ENCODE assay signal across 15 cellular contexts in the genomic region with DNA sequence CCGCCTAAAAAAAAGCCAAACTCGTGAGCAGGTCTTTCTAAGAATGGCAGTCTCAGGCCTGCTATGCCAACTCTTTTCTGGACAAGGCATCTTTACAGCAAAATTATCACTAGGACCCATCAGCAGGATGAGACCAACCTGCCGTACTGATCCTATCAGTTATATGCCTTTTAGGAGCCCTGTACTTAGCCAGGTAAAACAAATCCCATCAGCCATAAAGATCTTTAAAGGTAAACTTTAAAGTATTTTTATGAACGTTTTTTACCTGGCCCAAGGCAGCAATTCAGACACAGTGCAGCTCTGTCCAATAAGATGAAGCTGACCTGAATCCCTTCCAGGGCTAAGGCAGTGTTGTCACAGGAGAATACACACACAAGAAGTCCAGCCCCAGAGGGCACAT. TPM values are rescaled to one million over a fixed set of nuclear protein-coding genes. Genes with fewer than 3 reads are reported as not detected.
A peak's percentile ranks its signal among the peaks of the same experiment; 100 is the strongest.
DNase-seq lines count a peak whose midpoint lies in the region; ATAC-seq and TF ChIP-seq lines count a peak whose summit lies in the region.
"Had no signal": no experiment of that assay in that cellular context is flagged by ENCODE, and none has a peak within 500 bp of the region (broad histone marks: within the 10 kb centered on the region; RNA-seq: fewer than 3 reads in every experiment).

No MANE protein-coding gene starts in this region.

- no peak overlapping the region for H3K27ac Mint-ChIP-seq in MCF 10A (ENCODE audit: low read depth, unreplicated experiment)
- H3K27ac Mint-ChIP-seq: CD4-positive, alpha-beta T cell had no signal

- no TSS peak for BruUV-seq in MCF 10A (replicated peaks; lab: Mats Ljungman, UMichigan)

- TF ChIP-seq CTCF in MCF 10A (IDR thresholded peaks at IDR 0.05; ENCODE audit: unreplicated experiment) (peak; percentile 5), breast epithelium (IDR thresholded peaks at IDR 0.05) (no peak), Loucy (conservative IDR thresholded peaks at IDR 0.05; ENCODE audit: low read length) (no peak)

- H3K4ac ChIP-seq in neuronal stem cell (ENCODE audit: low read length) = no peak overlapping the region

- H3F3A ChIP-seq in Loucy (ENCODE audit: low read depth) = no peaks in the 10 kb centered on the region

- H2AFZ ChIP-seq in Loucy (ENCODE audit: low read length) (peak overlapping the region; percentile 14; the same call in 1 of the 2 replicates), neuronal stem cell (ENCODE audit: low read length) (peak overlapping the region; percentile 52)

- TF ChIP-seq POLR2A in breast epithelium (IDR thresholded peaks at IDR 0.05) = no peak

- no peak overlapping the region for H3K4me3 Mint-ChIP-seq in MCF 10A (ENCODE audit: unreplicated experiment)
- H3K4me3 Mint-ChIP-seq: CD4-positive, alpha-beta T cell had no signal

- no peak for ATAC-seq in GM21360 (IDR thresholded peaks at IDR 0.05; ENCODE audit: unreplicated experiment)
- no peak for ATAC-seq in GM21381 (IDR thresholded peaks at IDR 0.05; ENCODE audit: unreplicated experiment)

- no peaks in the 10 kb centered on the region for H3K79me2 ChIP-seq in Loucy (ENCODE audit: insufficient read depth, low read length)

- H3K27me3 Mint-ChIP-seq in MCF 10A (ENCODE audit: insufficient read depth, unreplicated experiment) = peaks cover 72% of the 10 kb centered on the region

- intact Hi-C loops in MCF 10A (cut with micrococcal nuclease) (no loop called here), breast epithelium (cut with DNase I; ENCODE audit: low total_unique reads) (no loop called here)

- peaks cover 0 to 9% of the 10 kb centered on the region in 2 donors for H3K27me3 ChIP-seq in breast epithelium
- no peaks in the 10 kb centered on the region for H3K27me3 ChIP-seq in Loucy (ENCODE audit: insufficient read depth, low read length, poor library complexity, severe bottlenecking)
- no peaks in the 10 kb centered on the region for H3K27me3 ChIP-seq in neuronal stem cell (ENCODE audit: control insufficient read depth in 3 of 3, insufficient read depth in 3 of 3, low read depth in 1 of 3, low read length in 3 of 3)

- H3K4me3 ChIP-seq in breast epithelium (no peak overlapping the region), Loucy (ENCODE audit: low read length, poor library complexity, severe bottlenecking) (no peak overlapping the region), neuronal stem cell (ENCODE audit: low read length in 2 of 2) (peak overlapping the region in 1 of 2 donors; percentile 25)

- H3K9me2 ChIP-seq in Loucy (replicated peaks; ENCODE audit: low read depth, low read length) = no peaks in the 10 kb centered on the region

- no peak overlapping the region for H2BK5ac ChIP-seq in neuronal stem cell (ENCODE audit: low read length)

- H3K9me3 ChIP-seq in breast epithelium = no peaks in the 10 kb centered on the region
- H3K9me3 ChIP-seq in Loucy (ENCODE audit: insufficient read depth, low read depth, low read length) = no peaks in the 10 kb centered on the region
- H3K9me3 ChIP-seq in neuronal stem cell (replicated peaks in 1 of 2; ENCODE audit: control insufficient read depth in 2 of 2, insufficient read depth in 1 of 2, low read depth in 1 of 2, low read length in 2 of 2) = no peaks in the 10 kb centered on the region

- no peak overlapping the region for H3K4me2 ChIP-seq in Loucy (ENCODE audit: low read depth, low read length, poor library complexity, severe bottlenecking)
- H3K4me2 ChIP-seq in neuronal stem cell (ENCODE audit: insufficient read depth, low read length, poor library complexity, severe bottlenecking) = no peak overlapping the region

- H3K27ac ChIP-seq in breast epithelium (no peak overlapping the region), neuronal stem cell (replicated peaks; ENCODE audit: low read length) (no peak overlapping the region)
- H3K27ac ChIP-seq: 22Rv1 had no signal

- no peaks in the 10 kb centered on the region for H3K4me1 Mint-ChIP-seq in MCF 10A (ENCODE audit: insufficient read depth, unreplicated experiment)

- no peak overlapping the region for H3K14ac ChIP-seq in neuronal stem cell (ENCODE audit: low read length)

- CTCF ChIA-PET in MCF 10A (lab: Yijun Ruan, JAX) = interaction anchor here (7.4 kb wide), 1 partner anchor 8 kb away, joined by 49 read pairs; no protein-coding TSS in a partner anchor

- WGBS in neuronal stem cell (ENCODE audit: extremely low coverage in 2 of 2, insufficient read length in 2 of 2, insufficient replicate concordance in 1 of 2), 2 donors = no CpG with 5 or more reads among the region's 4 CpGs

- no peak overlapping the region for H3K23ac ChIP-seq in neuronal stem cell (ENCODE audit: low read depth, low read length, poor library complexity)

- no peak overlapping the region for H2BK120ac ChIP-seq in neuronal stem cell (ENCODE audit: low read depth, low read length)

- H3K9me3 Mint-ChIP-seq in MCF 10A (ENCODE audit: unreplicated experiment) = no peaks in the 10 kb centered on the region
- H3K9me3 Mint-ChIP-seq: CD4-positive, alpha-beta T cell had no signal

- no peaks in the 10 kb centered on the region for H3K36me3 ChIP-seq in breast epithelium
- H3K36me3 ChIP-seq in Loucy (ENCODE audit: insufficient read depth, low read length) = no peaks in the 10 kb centered on the region
- no peaks in the 10 kb centered on the region for H3K36me3 ChIP-seq in neuronal stem cell (replicated peaks in 1 of 2; ENCODE audit: control insufficient read depth in 2 of 2, insufficient read depth in 2 of 2, low read length in 2 of 2)

- H3K4me1 ChIP-seq in breast epithelium (no peaks in the 10 kb centered on the region), Loucy (ENCODE audit: insufficient read depth, low read length, poor library complexity, severe bottlenecking) (no peaks in the 10 kb centered on the region), neuronal stem cell (ENCODE audit: control insufficient read depth in 2 of 2, insufficient read depth in 1 of 2, low read depth in 1 of 2, low read length in 2 of 2) (peaks cover 18 to 24% of the 10 kb centered on the region in 2 donors)

- H4K8ac ChIP-seq in neuronal stem cell (ENCODE audit: low read depth, low read length) = no peak overlapping the region

- POLR2A ChIA-PET in MCF 10A (lab: Yijun Ruan, JAX) = interaction anchor here (1.8 kb wide), 1 partner anchor 8 kb away, joined by 7 read pairs; no protein-coding TSS in a partner anchor

- H4K20me1 ChIP-seq in Loucy (ENCODE audit: insufficient read depth, low read length, poor library complexity, severe bottlenecking) = no peaks in the 10 kb centered on the region

- no peak overlapping the region for H2AK5ac ChIP-seq in neuronal stem cell (ENCODE audit: low read depth, low read length)

- no peak overlapping the region for H2BK12ac ChIP-seq in neuronal stem cell (ENCODE audit: low read length)

- H3K36me3 Mint-ChIP-seq in MCF 10A (ENCODE audit: insufficient read depth, unreplicated experiment) = no peaks in the 10 kb centered on the region

- H3K79me1 ChIP-seq in neuronal stem cell (ENCODE audit: low read depth, low read length) = no peaks in the 10 kb centered on the region

- DNase-seq in MCF 10A (ENCODE audit: unreplicated experiment) (no peak), breast epithelium (ENCODE audit: low spot score in 2 of 2) (no peak), islet precursor cell (peak; percentile 30), neuronal stem cell (ENCODE audit: low spot score) (no peak), NCI-H146 (lab: John Stamatoyannopoulos, UW) (no peak)
- DNase-seq: Calu3; CD4-positive, alpha-beta T cell; DMS 273 treated with DMSO at 0.1 percent for 48 hours had no signal

- H3K9ac ChIP-seq in Loucy (ENCODE audit: low read depth, low read length, poor library complexity, severe bottlenecking) = no peak overlapping the region
- H3K9ac ChIP-seq in neuronal stem cell (ENCODE audit: low read depth, low read length, poor library complexity) = no peak overlapping the region

- no peak overlapping the region for H3K18ac ChIP-seq in neuronal stem cell (ENCODE audit: low read length)

- no peak overlapping the region for H2BK15ac ChIP-seq in neuronal stem cell (ENCODE audit: low read length)

- H4K91ac ChIP-seq in neuronal stem cell (ENCODE audit: low read depth, low read length, poor library complexity) = no peak overlapping the region

RNA-seq across cellular contexts. Expression of a gene that starts 51.3 kb away (rescaled TPM):
- total RNA-seq in MCF 10A (2022) (not detected in 2 replicates), breast epithelium (not detected)
- polyA plus RNA-seq in neuronal stem cell (2013, experiment 1 of 2) = 0.29 TPM
- polyA plus RNA-seq in neuronal stem cell (2013, experiment 2 of 2) = 0.19 TPM
- total RNA-seq: Calu3; CD4-positive, alpha-beta T cell; Daoy; HT1080 had no signal
- polyA plus RNA-seq: BJ had no signal
